8 cellular contexts compared by ENCODE assay signal in genomic region chr17:76868176-76868668, GRCh38. TPM values are rescaled to one million over a fixed set of nuclear protein-coding genes. Genes with fewer than 3 reads are reported as not detected.
A peak's percentile ranks its signal among the peaks of the same experiment; 100 is the strongest.
DNase-seq lines count a peak whose midpoint lies in the region; ATAC-seq and TF ChIP-seq lines count a peak whose summit lies in the region.

Gene MGAT5B, plus strand, starts transcription at chr17:76868404. Its CDS starts 626 bp downstream, at chr17:76869030.

- 0 to 1% (median 0%) methylated on average over 3 to 76 of the region's 76 CpGs; no CpG with 5 or more reads in 1 of the 5 donors for WGBS in spleen, 5 donors

- no peak within 1 kb of the TSS for H3K27ac ChIP-seq in CD4-positive, alpha-beta memory T cell (ENCODE audit: low read depth, low read length)
- H3K27ac ChIP-seq in WERI-Rb-1 (peak within 1 kb of the TSS; percentile 52), spleen (no peak within 1 kb of the TSS)

- POLR2A ChIA-PET in CD4-positive, alpha-beta memory T cell (lab: Charles Lee; ENCODE audit: partially characterized antibody) = interaction anchor here (1.1 to 1.6 kb wide), 2 partner anchors 188 to 198 kb away, joined by 4 to 17 read pairs; no protein-coding TSS in a partner anchor
- POLR2A ChIA-PET in MCF 10A (lab: Yijun Ruan, JAX) = interaction anchor here (1.2 to 1.6 kb wide), 4 partner anchors 12 to 387 kb away, joined by 3 to 12 read pairs (median 6); no protein-coding TSS in a partner anchor

- H3K4me1 ChIP-seq in CD4-positive, alpha-beta memory T cell (ENCODE audit: insufficient read depth, low read length) = peaks cover 11% of the 10 kb centered on the region
- H3K4me1 ChIP-seq in spleen = peaks cover 0 to 33% (median 22%) of the 10 kb centered on the region in 6 donors

- H3K36me3 ChIP-seq in CD4-positive, alpha-beta memory T cell (ENCODE audit: insufficient read depth, low read length) = no peaks in the 10 kb centered on the region
- H3K36me3 ChIP-seq in WERI-Rb-1 (peaks cover 7% of the 10 kb centered on the region), spleen (no peaks in the 10 kb centered on the region)

- H3K27ac Mint-ChIP-seq in CD4-positive, alpha-beta memory T cell = peak within 1 kb of the TSS in 2 of 7 donors; percentile 13 to 87
- H3K27ac Mint-ChIP-seq in MCF 10A (ENCODE audit: low read depth, unreplicated experiment) = no peak within 1 kb of the TSS

- no TSS peak for BruUV-seq in MCF 10A (replicated peaks; lab: Mats Ljungman, UMichigan)

- intact Hi-C loops in CD4-positive, alpha-beta memory T cell (cut with micrococcal nuclease) = loop anchor here (1.0 to 5.0 kb wide), 4 partner anchors 130 to 379 kb away; no protein-coding TSS in a partner anchor
- intact Hi-C loops in MCF 10A (cut with micrococcal nuclease) = loop anchor here (1.0 kb wide), 1 partner anchor 188 kb away; no protein-coding TSS in a partner anchor
- intact Hi-C loops in spleen (cut with DNase I; ENCODE audit: low total_unique reads) = loop anchor here (5.0 kb wide), 2 partner anchors 184 to 199 kb away; no protein-coding TSS in a partner anchor

- H3K9me3 Mint-ChIP-seq in CD4-positive, alpha-beta memory T cell = no peaks in the 10 kb centered on the region
- H3K9me3 Mint-ChIP-seq in MCF 10A (ENCODE audit: unreplicated experiment) = no peaks in the 10 kb centered on the region

- H3K4me3 Mint-ChIP-seq in CD4-positive, alpha-beta memory T cell = peak within 1 kb of the TSS; percentile 53 to 85 (median 74)
- H3K4me3 Mint-ChIP-seq in MCF 10A (ENCODE audit: unreplicated experiment) = peak within 1 kb of the TSS; percentile 58

- no peak for TF ChIP-seq POLR2A in spleen (IDR thresholded peaks at IDR 0.05)

- H3K27me3 Mint-ChIP-seq in CD4-positive, alpha-beta memory T cell = peaks cover 6 to 23% of the 10 kb centered on the region in 2 donors
- no peaks in the 10 kb centered on the region for H3K27me3 Mint-ChIP-seq in MCF 10A (ENCODE audit: insufficient read depth, unreplicated experiment)

- peak within 1 kb of the TSS in 1 of 2 donors; percentile 1 for H3K4me3 ChIP-seq in CD4-positive, alpha-beta memory T cell (ENCODE audit: low read length in 2 of 2)
- H3K4me3 ChIP-seq in WERI-Rb-1 (ENCODE audit: low read depth, low read length) (peak within 1 kb of the TSS; percentile 46), spleen (peak within 1 kb of the TSS; percentile 15 to 68 (median 36))

- H3K27me3 ChIP-seq in CD4-positive, alpha-beta memory T cell (ENCODE audit: insufficient read depth, low read length) = peaks cover 5% of the 10 kb centered on the region
- H3K27me3 ChIP-seq in WERI-Rb-1 (ENCODE audit: insufficient read depth, low read depth, severe bottlenecking) = no peaks in the 10 kb centered on the region
- peaks cover 8 to 83% (median 35%) of the 10 kb centered on the region in 7 donors for H3K27me3 ChIP-seq in spleen (replicated peaks in 1 of 7)

- no peaks in the 10 kb centered on the region for H3K9me3 ChIP-seq in CD4-positive, alpha-beta memory T cell (ENCODE audit: control insufficient read depth in 1 of 2, low read length in 2 of 2)
- H3K9me3 ChIP-seq in WERI-Rb-1 (ENCODE audit: severe bottlenecking) (peaks cover 2% of the 10 kb centered on the region), spleen (no peaks in the 10 kb centered on the region)

- peaks cover 0 to 12% (median 6%) of the 10 kb centered on the region in 4 donors for H3K4me1 Mint-ChIP-seq in CD4-positive, alpha-beta memory T cell
- peaks cover 25% of the 10 kb centered on the region for H3K4me1 Mint-ChIP-seq in MCF 10A (ENCODE audit: insufficient read depth, unreplicated experiment)

- peak; percentile 90 for TF ChIP-seq CTCF in WERI-Rb-1 (IDR thresholded peaks at IDR 0.05; ENCODE audit: low read depth, low read length)
- peak; percentile 84 for TF ChIP-seq CTCF in MCF 10A (IDR thresholded peaks at IDR 0.05; ENCODE audit: unreplicated experiment)
- TF ChIP-seq CTCF in spleen (IDR thresholded peaks at IDR 0.05 in 8 of 11, conservative IDR thresholded peaks at IDR 0.05 in 3 of 11) = peak; percentile 44 to 96 (median 91)

- peak; percentile 52 to 83 (median 74) for DNase-seq in CD4-positive, alpha-beta memory T cell
- DNase-seq in NCI-H1092 treated with DMSO at 0.1 percent for 48 hours (lab: John Stamatoyannopoulos, UW) (peak; percentile 62), WERI-Rb-1 (peak; percentile 87), MCF 10A (ENCODE audit: unreplicated experiment) (peak; percentile 71), iPS-NIHi11 (ENCODE audit: low spot score) (peak; percentile 99), spleen (peak; percentile 94)

- H3K36me3 Mint-ChIP-seq in CD4-positive, alpha-beta memory T cell = no peaks in the 10 kb centered on the region
- no peaks in the 10 kb centered on the region for H3K36me3 Mint-ChIP-seq in MCF 10A (ENCODE audit: insufficient read depth, unreplicated experiment)

- CTCF ChIA-PET in CD4-positive, alpha-beta memory T cell (lab: Charles Lee; ENCODE audit: partially characterized antibody) = interaction anchor here (1.0 to 3.5 kb wide), 16 partner anchors 10 to 217 kb away, joined by 3 to 98 read pairs (median 4); no protein-coding TSS in a partner anchor
- CTCF ChIA-PET in MCF 10A (lab: Yijun Ruan, JAX) = interaction anchor here (0.6 to 2.4 kb wide), 25 partner anchors 11 to 387 kb away, joined by 3 to 51 read pairs (median 4); no protein-coding TSS in a partner anchor

- ATAC-seq in GM21515 (IDR thresholded peaks at IDR 0.05; ENCODE audit: unreplicated experiment) = peak; percentile 78
- ATAC-seq in GM18517 (IDR thresholded peaks at IDR 0.05; ENCODE audit: unreplicated experiment) = no peak

RNA-seq across cellular contexts. Expression of gene MGAT5B, which starts in this region (rescaled TPM):
- 1 to 10 TPM; 1.8 to 2.4 TPM for total RNA-seq in CD4-positive, alpha-beta memory T cell
- under 1 TPM in 1 of 2 donors, not detected in 1; 0.25 TPM for polyA plus RNA-seq in CD4-positive, alpha-beta memory T cell
- total RNA-seq in MCF 10A (2022) = 1.3 and 1.7 TPM in 2 replicates
- 1 to 10 TPM in 4 of 7 donors, under 1 TPM in 3; 0.26 to 2.0 (median 1.1) TPM for total RNA-seq in spleen
- under 1 TPM; 0.02 to 0.58 (median 0.52) TPM for polyA plus RNA-seq in spleen
